ENCODE assay signal across 2 cellular contexts in the genomic region with DNA sequence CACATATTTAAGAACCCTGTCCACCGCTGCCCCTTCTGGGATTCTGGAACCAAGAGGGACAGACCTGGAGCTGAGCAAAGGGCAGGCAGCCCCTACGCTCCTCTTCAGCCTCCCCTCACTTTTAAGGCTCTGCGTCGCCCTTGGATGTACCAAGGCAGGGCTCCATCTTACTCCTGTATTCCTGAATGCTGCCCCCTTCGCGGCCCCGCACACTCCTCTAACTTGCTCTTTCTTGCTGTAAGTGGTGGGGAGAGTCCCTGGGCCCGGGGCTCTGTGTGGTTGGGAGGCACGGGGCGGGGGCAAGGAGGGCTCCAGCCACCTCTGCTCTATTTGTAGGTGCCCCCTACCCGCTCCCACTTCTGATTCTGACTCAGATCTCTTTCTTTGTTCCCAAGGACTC.
TF ChIP-seq lines count a peak whose summit lies in the region.

No MANE protein-coding gene starts in this region.

TF ChIP-seq in GM23338, 12 proteins besides CTCF, POLR2A, EP300 and RAD21 (continues in another document):
- TF ChIP-seq JUNB (IDR thresholded peaks at IDR 0.05; ENCODE audit: unreplicated experiment) (no peak), STAT1 (IDR thresholded peaks at IDR 0.05; ENCODE audit: unreplicated experiment) (no peak), EZH2phosphoT487 (IDR thresholded peaks at IDR 0.05; ENCODE audit: unreplicated experiment) (no peak), NANOG (IDR thresholded peaks at IDR 0.05; ENCODE audit: borderline replicate concordance) (no peak), REST (IDR thresholded peaks at IDR 0.05; ENCODE audit: unreplicated experiment) (no peak), ZNF331 (CRISPR knock-in tag; IDR thresholded peaks at IDR 0.05; ENCODE audit: low read depth) (no peak), ZNF462 (CRISPR knock-in tag; IDR thresholded peaks at IDR 0.05) (no peak), ZNF114 (CRISPR knock-in tag; IDR thresholded peaks at IDR 0.05) (no peak), POLR2AphosphoS5 (IDR thresholded peaks at IDR 0.05; ENCODE audit: low read depth) (no peak), EZH2 (IDR thresholded peaks at IDR 0.05; ENCODE audit: low read depth, unreplicated experiment) (no peak), CREB1 (CRISPR knock-in tag; IDR thresholded peaks at IDR 0.05; ENCODE audit: low read depth) (no peak)

TF ChIP-seq in K562, 482 proteins besides CTCF, POLR2A, EP300 and RAD21:
- TF ChIP-seq NFRKB (IDR thresholded peaks at IDR 0.05; ENCODE audit: low read depth) (no peak), ZNF780A (CRISPR knock-in tag; IDR thresholded peaks at IDR 0.05) (no peak), TEAD4 (IDR thresholded peaks at IDR 0.05; ENCODE audit: low read length) (no peak), TEAD4 (CRISPR knock-in tag; IDR thresholded peaks at IDR 0.05; ENCODE audit: borderline replicate concordance) (no peak), CREB5 (CRISPR knock-in tag; IDR thresholded peaks at IDR 0.05) (no peak), HDAC8 (tag; IDR thresholded peaks at IDR 0.05) (no peak)
- TF ChIP-seq, protein P1, sequence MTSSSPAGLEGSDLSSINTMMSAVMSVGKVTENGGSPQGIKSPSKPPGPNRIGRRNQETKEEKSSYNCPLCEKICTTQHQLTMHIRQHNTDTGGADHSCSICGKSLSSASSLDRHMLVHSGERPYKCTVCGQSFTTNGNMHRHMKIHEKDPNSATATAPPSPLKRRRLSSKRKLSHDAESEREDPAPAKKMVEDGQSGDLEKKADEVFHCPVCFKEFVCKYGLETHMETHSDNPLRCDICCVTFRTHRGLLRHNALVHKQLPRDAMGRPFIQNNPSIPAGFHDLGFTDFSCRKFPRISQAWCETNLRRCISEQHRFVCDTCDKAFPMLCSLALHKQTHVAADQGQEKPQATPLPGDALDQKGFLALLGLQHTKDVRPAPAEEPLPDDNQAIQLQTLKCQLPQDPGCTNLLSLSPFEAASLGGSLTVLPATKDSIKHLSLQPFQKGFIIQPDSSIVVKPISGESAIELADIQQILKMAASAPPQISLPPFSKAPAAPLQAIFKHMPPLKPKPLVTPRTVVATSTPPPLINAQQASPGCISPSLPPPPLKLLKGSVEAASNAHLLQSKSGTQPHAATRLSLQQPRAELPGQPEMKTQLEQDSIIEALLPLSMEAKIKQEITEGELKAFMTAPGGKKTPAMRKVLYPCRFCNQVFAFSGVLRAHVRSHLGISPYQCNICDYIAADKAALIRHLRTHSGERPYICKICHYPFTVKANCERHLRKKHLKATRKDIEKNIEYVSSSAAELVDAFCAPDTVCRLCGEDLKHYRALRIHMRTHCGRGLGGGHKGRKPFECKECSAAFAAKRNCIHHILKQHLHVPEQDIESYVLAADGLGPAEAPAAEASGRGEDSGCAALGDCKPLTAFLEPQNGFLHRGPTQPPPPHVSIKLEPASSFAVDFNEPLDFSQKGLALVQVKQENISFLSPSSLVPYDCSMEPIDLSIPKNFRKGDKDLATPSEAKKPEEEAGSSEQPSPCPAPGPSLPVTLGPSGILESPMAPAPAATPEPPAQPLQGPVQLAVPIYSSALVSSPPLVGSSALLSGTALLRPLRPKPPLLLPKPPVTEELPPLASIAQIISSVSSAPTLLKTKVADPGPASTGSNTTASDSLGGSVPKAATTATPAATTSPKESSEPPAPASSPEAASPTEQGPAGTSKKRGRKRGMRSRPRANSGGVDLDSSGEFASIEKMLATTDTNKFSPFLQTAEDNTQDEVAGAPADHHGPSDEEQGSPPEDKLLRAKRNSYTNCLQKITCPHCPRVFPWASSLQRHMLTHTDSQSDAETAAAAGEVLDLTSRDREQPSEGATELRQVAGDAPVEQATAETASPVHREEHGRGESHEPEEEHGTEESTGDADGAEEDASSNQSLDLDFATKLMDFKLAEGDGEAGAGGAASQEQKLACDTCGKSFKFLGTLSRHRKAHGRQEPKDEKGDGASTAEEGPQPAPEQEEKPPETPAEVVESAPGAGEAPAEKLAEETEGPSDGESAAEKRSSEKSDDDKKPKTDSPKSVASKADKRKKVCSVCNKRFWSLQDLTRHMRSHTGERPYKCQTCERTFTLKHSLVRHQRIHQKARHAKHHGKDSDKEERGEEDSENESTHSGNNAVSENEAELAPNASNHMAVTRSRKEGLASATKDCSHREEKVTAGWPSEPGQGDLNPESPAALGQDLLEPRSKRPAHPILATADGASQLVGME (CRISPR knock-in tag; IDR thresholded peaks at IDR 0.05), result no peak
TF ChIP-seq in K562: peak in this region for 0.
